In the genomic region with DNA sequence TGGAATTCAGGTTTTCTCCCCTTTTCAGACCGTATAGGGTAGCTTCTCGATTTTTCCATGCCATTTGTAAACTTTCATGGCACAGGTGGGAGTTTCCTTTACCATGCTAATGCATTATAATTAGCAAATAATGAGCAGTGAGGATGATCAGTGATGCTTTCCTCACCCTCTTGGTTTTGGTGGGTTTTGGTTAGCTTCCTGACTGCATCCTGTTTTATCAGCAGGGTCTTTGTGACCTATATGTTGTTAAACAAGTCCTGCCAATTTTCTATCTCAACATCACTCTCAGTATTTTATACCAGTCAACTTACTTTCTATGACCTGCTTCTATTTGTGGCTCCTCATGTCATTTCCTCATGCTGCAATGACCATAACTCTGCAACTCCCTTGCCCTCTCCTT, we compare ENCODE assay signal across 2 cellular contexts.
TF ChIP-seq lines count a peak whose summit lies in the region.

No MANE protein-coding gene starts in this region.

TF ChIP-seq in GM23338, 12 proteins besides CTCF, POLR2A, EP300 and RAD21:
- TF ChIP-seq EZH2 (IDR thresholded peaks at IDR 0.05; ENCODE audit: low read depth, unreplicated experiment), result no peak
- TF ChIP-seq, protein P1, sequence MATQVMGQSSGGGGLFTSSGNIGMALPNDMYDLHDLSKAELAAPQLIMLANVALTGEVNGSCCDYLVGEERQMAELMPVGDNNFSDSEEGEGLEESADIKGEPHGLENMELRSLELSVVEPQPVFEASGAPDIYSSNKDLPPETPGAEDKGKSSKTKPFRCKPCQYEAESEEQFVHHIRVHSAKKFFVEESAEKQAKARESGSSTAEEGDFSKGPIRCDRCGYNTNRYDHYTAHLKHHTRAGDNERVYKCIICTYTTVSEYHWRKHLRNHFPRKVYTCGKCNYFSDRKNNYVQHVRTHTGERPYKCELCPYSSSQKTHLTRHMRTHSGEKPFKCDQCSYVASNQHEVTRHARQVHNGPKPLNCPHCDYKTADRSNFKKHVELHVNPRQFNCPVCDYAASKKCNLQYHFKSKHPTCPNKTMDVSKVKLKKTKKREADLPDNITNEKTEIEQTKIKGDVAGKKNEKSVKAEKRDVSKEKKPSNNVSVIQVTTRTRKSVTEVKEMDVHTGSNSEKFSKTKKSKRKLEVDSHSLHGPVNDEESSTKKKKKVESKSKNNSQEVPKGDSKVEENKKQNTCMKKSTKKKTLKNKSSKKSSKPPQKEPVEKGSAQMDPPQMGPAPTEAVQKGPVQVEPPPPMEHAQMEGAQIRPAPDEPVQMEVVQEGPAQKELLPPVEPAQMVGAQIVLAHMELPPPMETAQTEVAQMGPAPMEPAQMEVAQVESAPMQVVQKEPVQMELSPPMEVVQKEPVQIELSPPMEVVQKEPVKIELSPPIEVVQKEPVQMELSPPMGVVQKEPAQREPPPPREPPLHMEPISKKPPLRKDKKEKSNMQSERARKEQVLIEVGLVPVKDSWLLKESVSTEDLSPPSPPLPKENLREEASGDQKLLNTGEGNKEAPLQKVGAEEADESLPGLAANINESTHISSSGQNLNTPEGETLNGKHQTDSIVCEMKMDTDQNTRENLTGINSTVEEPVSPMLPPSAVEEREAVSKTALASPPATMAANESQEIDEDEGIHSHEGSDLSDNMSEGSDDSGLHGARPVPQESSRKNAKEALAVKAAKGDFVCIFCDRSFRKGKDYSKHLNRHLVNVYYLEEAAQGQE (IDR thresholded peaks at IDR 0.05; ENCODE audit: unreplicated experiment), result no peak
TF ChIP-seq in GM23338: peak in this region for 0.

TF ChIP-seq in SK-N-SH, 30 proteins besides CTCF, POLR2A, EP300 and RAD21:
- TF ChIP-seq SIN3A (IDR thresholded peaks at IDR 0.05; ENCODE audit: borderline replicate concordance, low read depth, low read length), result no peak
- no peak for TF ChIP-seq ZBTB33 (IDR thresholded peaks at IDR 0.05; ENCODE audit: borderline replicate concordance, low read depth)
- no peak for TF ChIP-seq TAF1 (IDR thresholded peaks at IDR 0.05; ENCODE audit: borderline replicate concordance, low read depth, low read length)
